ENCODE assay signal across 22 cellular contexts in genomic region chr9:80932947-80933346, GRCh38.
"Had no signal": no experiment of that assay in that cellular context is flagged by ENCODE, and none has a peak within 500 bp of the region (broad histone marks: within the 10 kb centered on the region; RNA-seq: fewer than 3 reads in every experiment).

No MANE protein-coding gene starts in this region.

- H3K27ac ChIP-seq: RWPE1 had no signal

- ATAC-seq: HepG2, Panc1, PC-3 had no signal

- H3K9me3 ChIP-seq: SK-N-SH had no signal

- DNase-seq: IMR-90, Karpas-422, KG1, MM.1S, NCI-H1092 treated with DMSO at 0.1 percent for 48 hours, NCI-H1436, NCI-H187, NCI-H2029, NCI-H2081 treated with DMSO at 0.1 percent for 48 hours, NCI-H2171, NCI-H226, NCI-H446, NCI-H510A, NCI-H524 treated with DMSO at 0.1 percent for 48 hours, NCI-H69, NCI-H774, PC-3, SHP77, SK-N-SH had no signal
